9 cellular contexts compared by ENCODE assay signal in the genomic region with DNA sequence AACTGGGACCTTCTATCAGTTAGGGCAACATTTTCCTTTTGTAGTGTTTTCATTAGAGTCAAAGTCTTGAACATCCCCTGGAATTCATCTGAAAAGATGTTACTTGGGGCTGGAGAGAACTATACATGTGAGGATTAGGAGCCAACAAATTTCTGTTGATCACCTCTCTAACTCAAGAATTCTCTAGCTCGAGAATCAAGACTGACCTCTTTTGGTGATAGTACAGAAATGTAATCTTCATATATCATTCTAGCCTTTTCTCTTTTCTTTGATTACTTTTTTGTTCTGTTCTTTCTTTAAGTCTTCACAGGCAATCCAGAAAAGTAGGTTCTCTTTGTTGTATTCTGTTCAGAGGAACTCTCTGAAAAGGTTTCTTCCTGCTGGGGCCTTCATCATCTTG. TPM values are rescaled to one million over a fixed set of nuclear protein-coding genes. Genes with fewer than 3 reads are reported as not detected.
DNase-seq lines count a peak whose midpoint lies in the region; ATAC-seq and TF ChIP-seq lines count a peak whose summit lies in the region.
"Had no signal": no experiment of that assay in that cellular context is flagged by ENCODE, and none has a peak within 500 bp of the region (broad histone marks: within the 10 kb centered on the region; RNA-seq: fewer than 3 reads in every experiment).

No MANE protein-coding gene starts in this region.

- no peaks in the 10 kb centered on the region for H3K9me3 Mint-ChIP-seq in central memory CD8-positive, alpha-beta T cell
- H3K9me3 Mint-ChIP-seq in osteocyte (ENCODE audit: unreplicated experiment), result no peaks in the 10 kb centered on the region

- H4K20me1 ChIP-seq in MM.1S (ENCODE audit: insufficient read depth, low read length), result no peaks in the 10 kb centered on the region

- no peaks in the 10 kb centered on the region for H3K36me3 ChIP-seq in MM.1S (replicated peaks; ENCODE audit: insufficient read depth, low read length)

- no peaks in the 10 kb centered on the region for H3K9me2 ChIP-seq in MM.1S (replicated peaks; ENCODE audit: insufficient read depth, low read length)

- H3K27ac Mint-ChIP-seq in central memory CD8-positive, alpha-beta T cell (ENCODE audit: low read depth), result peak overlapping the region; percentile 91
- peak overlapping the region; percentile 75 for H3K27ac Mint-ChIP-seq in osteocyte (ENCODE audit: unreplicated experiment)

- H3K27me3 Mint-ChIP-seq in central memory CD8-positive, alpha-beta T cell, result no peaks in the 10 kb centered on the region
- H3K27me3 Mint-ChIP-seq in osteocyte (ENCODE audit: unreplicated experiment), result no peaks in the 10 kb centered on the region

- peaks cover 98% of the 10 kb centered on the region for H3K79me2 ChIP-seq in MM.1S (ENCODE audit: low read length)

- H3K4me1 Mint-ChIP-seq in central memory CD8-positive, alpha-beta T cell, result peaks cover 64% of the 10 kb centered on the region
- H3K4me1 Mint-ChIP-seq in osteocyte (ENCODE audit: unreplicated experiment), result peaks cover 17% of the 10 kb centered on the region

- TF ChIP-seq CTCF in MM.1S (IDR thresholded peaks at IDR 0.05; ENCODE audit: low read length) (peak; percentile 21), osteocyte (IDR thresholded peaks at IDR 0.05) (peak; percentile 15)

- peaks cover 33% of the 10 kb centered on the region for H3F3A ChIP-seq in MM.1S (ENCODE audit: insufficient read depth, low read length)

- no peak overlapping the region for H3K4me3 Mint-ChIP-seq in central memory CD8-positive, alpha-beta T cell
- no peak overlapping the region for H3K4me3 Mint-ChIP-seq in osteocyte (ENCODE audit: unreplicated experiment)

- H3K9ac ChIP-seq in MM.1S (ENCODE audit: low read length), result no peak overlapping the region

- H3K27ac ChIP-seq in MM.1S (ENCODE audit: low read length), result peak overlapping the region; percentile 62; the same call in 1 of the 2 replicates

- H3K4me2 ChIP-seq in MM.1S (ENCODE audit: low read depth, low read length), result no peak overlapping the region

- peaks cover 35% of the 10 kb centered on the region for H3K4me1 ChIP-seq in MM.1S (ENCODE audit: low read length)

- peak; percentile 44 for ATAC-seq in central memory CD8-positive, alpha-beta T cell (replicated peaks; ENCODE audit: extremely low read depth, poor library complexity, severe bottlenecking)
- no peak for ATAC-seq in GM21825 (IDR thresholded peaks at IDR 0.05; ENCODE audit: unreplicated experiment)

- H3K27me3 ChIP-seq in MM.1S (replicated peaks; ENCODE audit: insufficient read depth, low read length), result no peaks in the 10 kb centered on the region

- no peaks in the 10 kb centered on the region for H3K9me3 ChIP-seq in MM.1S (replicated peaks; ENCODE audit: insufficient read depth, low read length)

- no peak overlapping the region for H2AFZ ChIP-seq in MM.1S (ENCODE audit: low read length)

- peaks cover 7% of the 10 kb centered on the region for H3K36me3 Mint-ChIP-seq in central memory CD8-positive, alpha-beta T cell (ENCODE audit: insufficient read depth)
- no peaks in the 10 kb centered on the region for H3K36me3 Mint-ChIP-seq in osteocyte (ENCODE audit: unreplicated experiment)

- DNase-seq in GF-D8 (lab: John Stamatoyannopoulos, UW), result peak; percentile 29
- DNase-seq in MM.1S, result peak; percentile 11
- no peak for DNase-seq in central memory CD8-positive, alpha-beta T cell (ENCODE audit: low spot score in 2 of 2)
- DNase-seq in osteocyte (ENCODE audit: extremely low spot score, unreplicated experiment), result no peak
- DNase-seq in DMS153 (lab: John Stamatoyannopoulos, UW), result no peak
- no peak for DNase-seq in NCI-H2107 (lab: John Stamatoyannopoulos, UW)
- DNase-seq in nucleus accumbens (lab: John Stamatoyannopoulos, UW), result no peak
- DNase-seq: MV-4-11 had no signal

- no peak overlapping the region for H3K4me3 ChIP-seq in MM.1S (ENCODE audit: low read length)

RNA-seq across cellular contexts. Expression of a gene that starts 26.4 kb away (rescaled TPM):
- total RNA-seq in osteocyte, result 52.6 and 56.8 TPM in 2 replicates

Comparison
In these comparisons a context has a peak if more than half of its experiments do, and no peak if none do; other contexts are left out.
1. DNase-seq: peak in GF-D8 (single experiment) and MM.1S (single experiment); none in central memory CD8-positive, alpha-beta T cell (0 of 2), osteocyte (single experiment), DMS153 (single experiment), NCI-H2107 (single experiment) and nucleus accumbens (0 of 56).